Comparison of ENCODE assay signal across 8 cellular contexts in genomic region chr12:27014859-27015729, GRCh38. TPM values are rescaled to one million over a fixed set of nuclear protein-coding genes. Genes with fewer than 3 reads are reported as not detected.
DNase-seq lines count a peak whose midpoint lies in the region; ATAC-seq and TF ChIP-seq lines count a peak whose summit lies in the region.

No MANE protein-coding gene starts in this region.

- no peak for ATAC-seq in natural killer cell treated with Interleukin-12 subunit alpha and Interleukin-12 subunit beta and Interleukin-15 and Interleukin-18, amount 100 ng/mL, for 72 hours
- no peak for ATAC-seq in GM18520 (IDR thresholded peaks at IDR 0.05; ENCODE audit: unreplicated experiment)
- ATAC-seq in HG03097 (IDR thresholded peaks at IDR 0.05; ENCODE audit: low FRiP score, unreplicated experiment), result no peak
- ATAC-seq in HG03521 (IDR thresholded peaks at IDR 0.05; ENCODE audit: unreplicated experiment), result no peak

- DNase-seq in GM12865 (ENCODE audit: low read depth) (peak; percentile 19), NCI-H146 treated with DMSO at 0.1 percent for 48 hours (lab: John Stamatoyannopoulos, UW; ENCODE audit: unreplicated experiment) (peak; percentile 36), T-helper 9 cell (no peak)
- no peak for DNase-seq in natural killer cell treated with Interleukin-12 subunit alpha and Interleukin-12 subunit beta and Interleukin-15 and Interleukin-18, amount 100 ng/mL, for 72 hours (ENCODE audit: low spot score)

- H3K4me3 ChIP-seq in GM12865 (ENCODE audit: low read depth, low read length), result peak overlapping the region; percentile 100

- no peaks in the 10 kb centered on the region for H3K9me3 Mint-ChIP-seq in dendritic cell treated with granulocyte-macrophage colony-stimulating factor and Interleukin-4, amounts not matched to agents 40 ng/mL and 50 ng/mL, for 4 days
- H3K9me3 Mint-ChIP-seq in natural killer cell treated with Interleukin-12 subunit alpha and Interleukin-12 subunit beta and Interleukin-15 and Interleukin-18, amount 100 ng/mL, for 72 hours, result no peaks in the 10 kb centered on the region

- intact Hi-C loops in dendritic cell treated with granulocyte-macrophage colony-stimulating factor and Interleukin-4, amounts not matched to agents 40 ng/mL and 50 ng/mL, for 4 days (cut with micrococcal nuclease), result loop anchor here (1.0 to 5.0 kb wide), 5 partner anchors 7 to 292 kb away; partner anchors contain the start of genes FGFR1OP2, MED21 and STK38L

- peaks cover 44% of the 10 kb centered on the region for H3K4me1 Mint-ChIP-seq in dendritic cell treated with granulocyte-macrophage colony-stimulating factor and Interleukin-4, amounts not matched to agents 40 ng/mL and 50 ng/mL, for 4 days (ENCODE audit: low read depth)
- H3K4me1 Mint-ChIP-seq in natural killer cell treated with Interleukin-12 subunit alpha and Interleukin-12 subunit beta and Interleukin-15 and Interleukin-18, amount 100 ng/mL, for 72 hours (ENCODE audit: low read depth in 2 of 2), result peaks cover 27 to 28% of the 10 kb centered on the region in 2 donors

- no peaks in the 10 kb centered on the region for H3K27me3 Mint-ChIP-seq in dendritic cell treated with granulocyte-macrophage colony-stimulating factor and Interleukin-4, amounts not matched to agents 40 ng/mL and 50 ng/mL, for 4 days
- no peaks in the 10 kb centered on the region for H3K27me3 Mint-ChIP-seq in natural killer cell treated with Interleukin-12 subunit alpha and Interleukin-12 subunit beta and Interleukin-15 and Interleukin-18, amount 100 ng/mL, for 72 hours

- no peak for TF ChIP-seq CTCF in GM12865 (IDR thresholded peaks at IDR 0.05; ENCODE audit: insufficient read depth, low read depth, low read length, missing control alignments)

- peaks cover 16% of the 10 kb centered on the region for H3K36me3 Mint-ChIP-seq in dendritic cell treated with granulocyte-macrophage colony-stimulating factor and Interleukin-4, amounts not matched to agents 40 ng/mL and 50 ng/mL, for 4 days (ENCODE audit: low read depth)
- no peaks in the 10 kb centered on the region for H3K36me3 Mint-ChIP-seq in natural killer cell treated with Interleukin-12 subunit alpha and Interleukin-12 subunit beta and Interleukin-15 and Interleukin-18, amount 100 ng/mL, for 72 hours

- H3K27ac Mint-ChIP-seq in dendritic cell treated with granulocyte-macrophage colony-stimulating factor and Interleukin-4, amounts not matched to agents 40 ng/mL and 50 ng/mL, for 4 days, result peak overlapping the region; percentile 93
- peak overlapping the region; percentile 93 to 94 for H3K27ac Mint-ChIP-seq in natural killer cell treated with Interleukin-12 subunit alpha and Interleukin-12 subunit beta and Interleukin-15 and Interleukin-18, amount 100 ng/mL, for 72 hours

- H3K4me3 Mint-ChIP-seq in dendritic cell treated with granulocyte-macrophage colony-stimulating factor and Interleukin-4, amounts not matched to agents 40 ng/mL and 50 ng/mL, for 4 days, result no peak overlapping the region
- H3K4me3 Mint-ChIP-seq in natural killer cell treated with Interleukin-12 subunit alpha and Interleukin-12 subunit beta and Interleukin-15 and Interleukin-18, amount 100 ng/mL, for 72 hours, result peak overlapping the region; percentile 83

RNA-seq across cellular contexts. Expression of gene TM7SF3, which starts 0.9 kb away (rescaled TPM):
- 10 to 100 TPM; 36.4 to 42.2 TPM for total RNA-seq in natural killer cell treated with Interleukin-12 subunit alpha and Interleukin-12 subunit beta and Interleukin-15 and Interleukin-18, amount 100 ng/mL, for 72 hours

RNA-seq across cellular contexts. Expression of gene MED21, which starts 7.3 kb away (rescaled TPM):
- total RNA-seq in natural killer cell treated with Interleukin-12 subunit alpha and Interleukin-12 subunit beta and Interleukin-15 and Interleukin-18, amount 100 ng/mL, for 72 hours, result 10 to 100 TPM; 31.6 to 35.5 TPM

Comparison
In these comparisons a context has a peak if more than half of its experiments do, and no peak if none do; other contexts are left out.
1. DNase-seq: peak in GM12865 (single experiment) and NCI-H146 treated with DMSO at 0.1 percent for 48 hours (single experiment); none in natural killer cell treated with Interleukin-12 subunit alpha and Interleukin-12 subunit beta and Interleukin-15 and Interleukin-18, amount 100 ng/mL, for 72 hours (single experiment) and T-helper 9 cell (single experiment).